ENCODE assay signal across 1 cellular context in genomic region chr1:183996396-183996795, GRCh38.
TF ChIP-seq lines count a peak whose summit lies in the region.

No MANE protein-coding gene starts in this region.

TF ChIP-seq in HepG2, 621 proteins besides CTCF, POLR2A, EP300 and RAD21 (continued from another document and continues in another):
- no peak for TF ChIP-seq ZNF512B (CRISPR knock-in tag; IDR thresholded peaks at IDR 0.05; ENCODE audit: borderline replicate concordance)
- TF ChIP-seq ZNF160 (CRISPR knock-in tag; IDR thresholded peaks at IDR 0.05): no peak
- no peak for TF ChIP-seq NR2F1 (CRISPR knock-in tag; IDR thresholded peaks at IDR 0.05)
- TF ChIP-seq SOX5 (CRISPR knock-in tag; IDR thresholded peaks at IDR 0.05; ENCODE audit: borderline replicate concordance): peak; percentile 87
- TF ChIP-seq YEATS2 (CRISPR knock-in tag; IDR thresholded peaks at IDR 0.05; ENCODE audit: borderline replicate concordance): peak; percentile 19; the same call in 1 of the 2 replicates
- no peak for TF ChIP-seq ZNF563 (CRISPR knock-in tag; IDR thresholded peaks at IDR 0.05)
- no peak for TF ChIP-seq ZNF33A (CRISPR knock-in tag; IDR thresholded peaks at IDR 0.05; ENCODE audit: borderline replicate concordance)
- no peak for TF ChIP-seq SATB2 (CRISPR knock-in tag; IDR thresholded peaks at IDR 0.05)
- TF ChIP-seq ZNF274 (CRISPR knock-in tag; IDR thresholded peaks at IDR 0.05): no peak
- TF ChIP-seq ZBTB49 (CRISPR knock-in tag; IDR thresholded peaks at IDR 0.05; ENCODE audit: borderline replicate concordance): no peak
- TF ChIP-seq, protein P1, sequence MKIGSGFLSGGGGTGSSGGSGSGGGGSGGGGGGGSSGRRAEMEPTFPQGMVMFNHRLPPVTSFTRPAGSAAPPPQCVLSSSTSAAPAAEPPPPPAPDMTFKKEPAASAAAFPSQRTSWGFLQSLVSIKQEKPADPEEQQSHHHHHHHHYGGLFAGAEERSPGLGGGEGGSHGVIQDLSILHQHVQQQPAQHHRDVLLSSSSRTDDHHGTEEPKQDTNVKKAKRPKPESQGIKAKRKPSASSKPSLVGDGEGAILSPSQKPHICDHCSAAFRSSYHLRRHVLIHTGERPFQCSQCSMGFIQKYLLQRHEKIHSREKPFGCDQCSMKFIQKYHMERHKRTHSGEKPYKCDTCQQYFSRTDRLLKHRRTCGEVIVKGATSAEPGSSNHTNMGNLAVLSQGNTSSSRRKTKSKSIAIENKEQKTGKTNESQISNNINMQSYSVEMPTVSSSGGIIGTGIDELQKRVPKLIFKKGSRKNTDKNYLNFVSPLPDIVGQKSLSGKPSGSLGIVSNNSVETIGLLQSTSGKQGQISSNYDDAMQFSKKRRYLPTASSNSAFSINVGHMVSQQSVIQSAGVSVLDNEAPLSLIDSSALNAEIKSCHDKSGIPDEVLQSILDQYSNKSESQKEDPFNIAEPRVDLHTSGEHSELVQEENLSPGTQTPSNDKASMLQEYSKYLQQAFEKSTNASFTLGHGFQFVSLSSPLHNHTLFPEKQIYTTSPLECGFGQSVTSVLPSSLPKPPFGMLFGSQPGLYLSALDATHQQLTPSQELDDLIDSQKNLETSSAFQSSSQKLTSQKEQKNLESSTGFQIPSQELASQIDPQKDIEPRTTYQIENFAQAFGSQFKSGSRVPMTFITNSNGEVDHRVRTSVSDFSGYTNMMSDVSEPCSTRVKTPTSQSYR (CRISPR knock-in tag; IDR thresholded peaks at IDR 0.05; ENCODE audit: borderline replicate concordance): no peak
- peak; percentile 56; the same call in 1 of the 2 replicates for TF ChIP-seq ISL2 (CRISPR knock-in tag; IDR thresholded peaks at IDR 0.05)
- no peak for TF ChIP-seq KLF12 (CRISPR knock-in tag; IDR thresholded peaks at IDR 0.05; ENCODE audit: borderline replicate concordance)
- TF ChIP-seq MED8 (CRISPR knock-in tag; IDR thresholded peaks at IDR 0.05; ENCODE audit: insufficient replicate concordance): no peak
- no peak for TF ChIP-seq MLLT10 (CRISPR knock-in tag; IDR thresholded peaks at IDR 0.05)
- no peak for TF ChIP-seq REST (IDR thresholded peaks at IDR 0.05; ENCODE audit: borderline replicate concordance in 1 of 2, low read depth in 1 of 2, low read length in 2 of 2)
- peak; percentile 66 for TF ChIP-seq FOSL2 (CRISPR knock-in tag; IDR thresholded peaks at IDR 0.05)
- no peak for TF ChIP-seq ZMYM4 (CRISPR knock-in tag; IDR thresholded peaks at IDR 0.05)
- TF ChIP-seq FLYWCH1 (CRISPR knock-in tag; IDR thresholded peaks at IDR 0.05): no peak
- TF ChIP-seq NFYB (CRISPR knock-in tag; IDR thresholded peaks at IDR 0.05): no peak
- TF ChIP-seq ZNF75D (CRISPR knock-in tag; IDR thresholded peaks at IDR 0.05; ENCODE audit: borderline replicate concordance): no peak
- TF ChIP-seq GZF1 (CRISPR knock-in tag; IDR thresholded peaks at IDR 0.05): no peak
- TF ChIP-seq ZNF746 (CRISPR knock-in tag; IDR thresholded peaks at IDR 0.05): no peak
- TF ChIP-seq, protein P2, sequence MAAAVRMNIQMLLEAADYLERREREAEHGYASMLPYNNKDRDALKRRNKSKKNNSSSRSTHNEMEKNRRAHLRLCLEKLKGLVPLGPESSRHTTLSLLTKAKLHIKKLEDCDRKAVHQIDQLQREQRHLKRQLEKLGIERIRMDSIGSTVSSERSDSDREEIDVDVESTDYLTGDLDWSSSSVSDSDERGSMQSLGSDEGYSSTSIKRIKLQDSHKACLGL (CRISPR knock-in tag; IDR thresholded peaks at IDR 0.05): no peak
- no peak for TF ChIP-seq ZNF335 (CRISPR knock-in tag; IDR thresholded peaks at IDR 0.05)
- no peak for TF ChIP-seq ZEB1 (IDR thresholded peaks at IDR 0.05; ENCODE audit: insufficient replicate concordance, low read depth)
- TF ChIP-seq TEAD3 (CRISPR knock-in tag; optimal IDR thresholded peaks at IDR 0.05; ENCODE audit: borderline replicate concordance): peak; percentile 84
- no peak for TF ChIP-seq HNRNPK (IDR thresholded peaks at IDR 0.05; ENCODE audit: low read depth, low read length, poor library complexity, severe bottlenecking)
- no peak for TF ChIP-seq ZNF253 (CRISPR knock-in tag; IDR thresholded peaks at IDR 0.05; ENCODE audit: borderline replicate concordance)
- peak; percentile 67 for TF ChIP-seq SAP130 (CRISPR knock-in tag; IDR thresholded peaks at IDR 0.05; ENCODE audit: low read depth)
- TF ChIP-seq ZNF577 (CRISPR knock-in tag; IDR thresholded peaks at IDR 0.05; ENCODE audit: borderline replicate concordance, low read depth): no peak
- no peak for TF ChIP-seq ZFP36L1 (CRISPR knock-in tag; IDR thresholded peaks at IDR 0.05)
- TF ChIP-seq, protein P3, sequence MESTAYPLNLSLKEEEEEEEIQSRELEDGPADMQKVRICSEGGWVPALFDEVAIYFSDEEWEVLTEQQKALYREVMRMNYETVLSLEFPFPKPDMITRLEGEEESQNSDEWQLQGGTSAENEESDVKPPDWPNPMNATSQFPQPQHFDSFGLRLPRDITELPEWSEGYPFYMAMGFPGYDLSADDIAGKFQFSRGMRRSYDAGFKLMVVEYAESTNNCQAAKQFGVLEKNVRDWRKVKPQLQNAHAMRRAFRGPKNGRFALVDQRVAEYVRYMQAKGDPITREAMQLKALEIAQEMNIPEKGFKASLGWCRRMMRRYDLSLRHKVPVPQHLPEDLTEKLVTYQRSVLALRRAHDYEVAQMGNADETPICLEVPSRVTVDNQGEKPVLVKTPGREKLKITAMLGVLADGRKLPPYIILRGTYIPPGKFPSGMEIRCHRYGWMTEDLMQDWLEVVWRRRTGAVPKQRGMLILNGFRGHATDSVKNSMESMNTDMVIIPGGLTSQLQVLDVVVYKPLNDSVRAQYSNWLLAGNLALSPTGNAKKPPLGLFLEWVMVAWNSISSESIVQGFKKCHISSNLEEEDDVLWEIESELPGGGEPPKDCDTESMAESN (CRISPR knock-in tag; conservative IDR thresholded peaks at IDR 0.05): no peak
- TF ChIP-seq SP2 (CRISPR knock-in tag; IDR thresholded peaks at IDR 0.05): no peak
- peak; percentile 58 for TF ChIP-seq NR2F6 (IDR thresholded peaks at IDR 0.05)
- TF ChIP-seq NR2F6 (CRISPR knock-in tag; IDR thresholded peaks at IDR 0.05): peak; percentile 66; the same call in 1 of the 2 replicates
- TF ChIP-seq ZNF576 (CRISPR knock-in tag; IDR thresholded peaks at IDR 0.05): no peak
- no peak for TF ChIP-seq KDM4B (CRISPR knock-in tag; IDR thresholded peaks at IDR 0.05)
- TF ChIP-seq, protein P4, sequence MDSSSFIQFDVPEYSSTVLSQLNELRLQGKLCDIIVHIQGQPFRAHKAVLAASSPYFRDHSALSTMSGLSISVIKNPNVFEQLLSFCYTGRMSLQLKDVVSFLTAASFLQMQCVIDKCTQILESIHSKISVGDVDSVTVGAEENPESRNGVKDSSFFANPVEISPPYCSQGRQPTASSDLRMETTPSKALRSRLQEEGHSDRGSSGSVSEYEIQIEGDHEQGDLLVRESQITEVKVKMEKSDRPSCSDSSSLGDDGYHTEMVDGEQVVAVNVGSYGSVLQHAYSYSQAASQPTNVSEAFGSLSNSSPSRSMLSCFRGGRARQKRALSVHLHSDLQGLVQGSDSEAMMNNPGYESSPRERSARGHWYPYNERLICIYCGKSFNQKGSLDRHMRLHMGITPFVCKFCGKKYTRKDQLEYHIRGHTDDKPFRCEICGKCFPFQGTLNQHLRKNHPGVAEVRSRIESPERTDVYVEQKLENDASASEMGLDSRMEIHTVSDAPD (CRISPR knock-in tag; IDR thresholded peaks at IDR 0.05): no peak
- TF ChIP-seq, protein P5, sequence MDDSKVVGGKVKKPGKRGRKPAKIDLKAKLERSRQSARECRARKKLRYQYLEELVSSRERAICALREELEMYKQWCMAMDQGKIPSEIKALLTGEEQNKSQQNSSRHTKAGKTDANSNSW (CRISPR knock-in tag; IDR thresholded peaks at IDR 0.05; ENCODE audit: borderline replicate concordance): no peak
- TF ChIP-seq ZSCAN29 (CRISPR knock-in tag; conservative IDR thresholded peaks at IDR 0.05): 0 out of 2 replicates have a peak, but pooled peaks have one; percentile 28
- no peak for TF ChIP-seq ZNF777 (CRISPR knock-in tag; IDR thresholded peaks at IDR 0.05)
- no peak for TF ChIP-seq ZNF883 (CRISPR knock-in tag; IDR thresholded peaks at IDR 0.05; ENCODE audit: not compliant biosample characterization)
- TF ChIP-seq, protein P6, sequence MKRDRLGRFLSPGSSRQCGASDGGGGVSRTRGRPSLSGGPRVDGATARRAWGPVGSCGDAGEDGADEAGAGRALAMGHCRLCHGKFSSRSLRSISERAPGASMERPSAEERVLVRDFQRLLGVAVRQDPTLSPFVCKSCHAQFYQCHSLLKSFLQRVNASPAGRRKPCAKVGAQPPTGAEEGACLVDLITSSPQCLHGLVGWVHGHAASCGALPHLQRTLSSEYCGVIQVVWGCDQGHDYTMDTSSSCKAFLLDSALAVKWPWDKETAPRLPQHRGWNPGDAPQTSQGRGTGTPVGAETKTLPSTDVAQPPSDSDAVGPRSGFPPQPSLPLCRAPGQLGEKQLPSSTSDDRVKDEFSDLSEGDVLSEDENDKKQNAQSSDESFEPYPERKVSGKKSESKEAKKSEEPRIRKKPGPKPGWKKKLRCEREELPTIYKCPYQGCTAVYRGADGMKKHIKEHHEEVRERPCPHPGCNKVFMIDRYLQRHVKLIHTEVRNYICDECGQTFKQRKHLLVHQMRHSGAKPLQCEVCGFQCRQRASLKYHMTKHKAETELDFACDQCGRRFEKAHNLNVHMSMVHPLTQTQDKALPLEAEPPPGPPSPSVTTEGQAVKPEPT (CRISPR knock-in tag; IDR thresholded peaks at IDR 0.05; ENCODE audit: low read depth): no peak
- TF ChIP-seq NONO (IDR thresholded peaks at IDR 0.05): no peak
- no peak for TF ChIP-seq NONO (CRISPR knock-in tag; conservative IDR thresholded peaks at IDR 0.05)
